Comparison of ENCODE assay signal across 1 cellular context in genomic region chr11:88345949-88346348, GRCh38.
TF ChIP-seq lines count a peak whose summit lies in the region.

No MANE protein-coding gene starts in this region.

TF ChIP-seq in GM12878, 131 proteins besides CTCF, POLR2A, EP300 and RAD21 (continued from another document):
- TF ChIP-seq, protein P1, sequence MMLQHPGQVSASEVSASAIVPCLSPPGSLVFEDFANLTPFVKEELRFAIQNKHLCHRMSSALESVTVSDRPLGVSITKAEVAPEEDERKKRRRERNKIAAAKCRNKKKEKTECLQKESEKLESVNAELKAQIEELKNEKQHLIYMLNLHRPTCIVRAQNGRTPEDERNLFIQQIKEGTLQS (IDR thresholded peaks at IDR 0.05; ENCODE audit: borderline replicate concordance, extremely low read depth, low read depth, low read length), result no peak
- no peak for TF ChIP-seq CREB1 (IDR thresholded peaks at IDR 0.05; ENCODE audit: low read depth)
- no peak for TF ChIP-seq EGR1 (IDR thresholded peaks at IDR 0.05; ENCODE audit: borderline replicate concordance in 1 of 2, low read depth in 2 of 2, low read length in 2 of 2)
- no peak for TF ChIP-seq ZSCAN29 (IDR thresholded peaks at IDR 0.05)
- no peak for TF ChIP-seq TARDBP (IDR thresholded peaks at IDR 0.05; ENCODE audit: borderline replicate concordance)
- no peak for TF ChIP-seq NKRF (conservative IDR thresholded peaks at IDR 0.05)
- no peak for TF ChIP-seq MYB (IDR thresholded peaks at IDR 0.05; ENCODE audit: borderline replicate concordance, low read depth, low read length)
TF ChIP-seq in GM12878: peak in this region for 0.
